24 cellular contexts compared by ENCODE assay signal in the genomic region with DNA sequence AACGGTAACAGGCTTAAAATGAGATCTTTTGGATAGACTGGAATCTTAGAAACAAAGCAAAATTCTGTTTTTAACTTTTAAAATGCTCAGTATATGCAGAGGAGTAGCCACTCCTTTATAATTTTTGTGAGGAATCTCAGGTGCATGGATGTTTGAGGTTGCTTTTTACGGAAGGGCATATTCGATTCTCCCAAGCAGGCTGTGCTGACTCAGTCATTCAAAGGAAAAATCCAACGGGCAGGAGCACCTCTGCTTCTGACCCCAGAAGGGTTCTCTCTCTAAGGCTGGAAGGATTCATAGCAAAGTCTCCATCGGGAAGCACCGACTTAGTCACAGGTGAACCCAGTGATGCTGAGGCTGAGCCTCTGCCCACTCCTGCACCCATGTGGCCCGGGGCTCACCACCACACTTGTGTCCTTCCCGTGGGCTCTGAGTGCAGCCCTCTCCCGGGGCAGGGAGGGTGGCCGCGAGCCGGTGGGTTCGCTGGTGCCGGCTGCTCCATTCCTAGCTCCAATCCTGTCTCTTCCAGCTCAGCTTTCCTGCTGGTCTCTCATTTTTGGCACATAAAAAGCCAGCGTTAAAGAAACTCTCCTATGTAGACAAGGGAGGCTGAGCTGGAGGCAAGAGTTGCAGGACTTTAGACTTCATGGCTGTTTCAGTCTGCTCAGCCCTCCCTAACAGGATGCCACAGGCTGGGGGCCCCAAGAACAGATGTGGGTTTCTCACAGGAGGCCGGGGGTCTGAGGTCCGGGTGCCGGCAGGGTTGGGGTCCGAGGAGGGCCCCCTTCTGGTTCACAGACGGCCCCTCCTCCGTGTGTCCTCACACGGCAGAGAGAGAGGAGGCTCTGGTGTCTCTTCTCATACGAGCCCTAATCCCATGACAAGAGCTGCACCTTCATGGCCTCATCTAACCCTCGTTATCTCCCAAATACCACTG.
A peak's percentile ranks its signal among the peaks of the same experiment; 100 is the strongest.
DNase-seq lines count a peak whose midpoint lies in the region; ATAC-seq, FAIRE-seq and TF ChIP-seq lines count a peak whose summit lies in the region.
"Had no signal": no experiment of that assay in that cellular context is flagged by ENCODE, and none has a peak within 500 bp of the region (broad histone marks: within the 10 kb centered on the region; RNA-seq: fewer than 3 reads in every experiment).

No MANE protein-coding gene starts in this region.

- H3K4me2 ChIP-seq in HepG2 (ENCODE audit: low read depth, low read length) (0 out of 2 replicates have a peak overlapping the region, but pooled peaks have one; percentile 1), SK-N-SH (no peak overlapping the region)

- H3K9me2 ChIP-seq in SK-N-SH = no peaks in the 10 kb centered on the region

- H3K4me1 ChIP-seq in HepG2 (ENCODE audit: insufficient read depth, low read length) (peaks cover 11% of the 10 kb centered on the region; the same call in 1 of the 2 replicates), right lobe of liver (no peaks in the 10 kb centered on the region), SK-N-SH (ENCODE audit: control insufficient read depth in 1 of 2, insufficient read depth in 2 of 2, low read depth in 1 of 2, low read length in 1 of 2) (no peaks in the 10 kb centered on the region; a peak in 1 of 4 replicates), lung (ENCODE audit: control insufficient read depth in 2 of 2, insufficient read depth in 2 of 2, low read length in 2 of 2) (no peaks in the 10 kb centered on the region)
- H3K4me1 ChIP-seq: SJSA1, uterus had no signal

- H3K4me3 ChIP-seq in HepG2 (replicated peaks in 1 of 3; ENCODE audit: insufficient read depth in 1 of 3, low read depth in 2 of 3, low read length in 3 of 3) = no peak overlapping the region
- H3K4me3 ChIP-seq in right lobe of liver = no peak overlapping the region
- H3K4me3 ChIP-seq in SK-N-SH (ENCODE audit: low read depth in 2 of 2, low read length in 1 of 2) = no peak overlapping the region
- H3K4me3 ChIP-seq in lung = no peak overlapping the region
- H3K4me3 ChIP-seq: coronary artery, SJSA1, uterus had no signal

- no peak for DNase-seq in HepG2 (ENCODE audit: low spot score)
- no peak for DNase-seq in right lobe of liver
- DNase-seq in SK-N-SH = peak; percentile 33
- peak; percentile 27 for DNase-seq in lung (ENCODE audit: low spot score)
- no peak for DNase-seq in anterior cingulate cortex (lab: John Stamatoyannopoulos, UW)
- no peak for DNase-seq in NCI-H510A (lab: John Stamatoyannopoulos, UW)
- DNase-seq: activated CD8-positive, alpha-beta T cell treated with anti-CD3 and anti-CD28 coated beads, Interleukin-2, amount 10 ng/mL, durations not matched to agents 7 days and 5 days; activated naive CD4-positive, alpha-beta T cell treated with anti-CD3 and anti-CD28 coated beads, Interleukin-2, amount 50 U/mL, for 16 hours; amniotic stem cell; CD4-positive, CD25-positive, alpha-beta regulatory T cell; effector memory CD8-positive, alpha-beta T cell; mammary epithelial cell; NCI-H1694 treated with DMSO at 0.1 percent for 48 hours; NCI-H526 treated with DMSO at 0.1 percent for 48 hours; stimulated activated CD4-positive, alpha-beta T cell treated with anti-CD3 and anti-CD28 coated beads, Interleukin-15, amount 100 ng/mL, for 24 hours; stimulated activated naive CD4-positive, alpha-beta T cell; T-helper 1 cell; uterus had no signal

- H3K9ac ChIP-seq in HepG2 (ENCODE audit: insufficient read depth, low read depth, low read length) (no peak overlapping the region), SK-N-SH (no peak overlapping the region)

- CTCF ChIA-PET in HepG2 (lab: Yijun Ruan, JAX; ENCODE audit: low intra/inter-chr PET ratio, low total read pairs) = no interaction called here
- CTCF ChIA-PET in SK-N-SH (lab: Yijun Ruan, JAX) = interaction anchor here (1.0 to 5.8 kb wide), 3 partner anchors 9 to 16 kb away, joined by 4 to 29 read pairs (median 4); no protein-coding TSS in a partner anchor

- TF ChIP-seq POLR2A in HepG2 (IDR thresholded peaks at IDR 0.05; ENCODE audit: insufficient read depth in 1 of 2, low read depth in 2 of 2, low read length in 2 of 2) (no peak), right lobe of liver (IDR thresholded peaks at IDR 0.05) (no peak)

- H3K79me2 ChIP-seq in HepG2 (ENCODE audit: insufficient read depth, low read length) (no peaks in the 10 kb centered on the region), SK-N-SH (ENCODE audit: insufficient read depth) (no peaks in the 10 kb centered on the region)

- 15% methylated on average over 22 of the region's 24 CpGs for WGBS in HepG2 (ENCODE audit: low lambda C conversion rate)
- 56% methylated on average over 12 of the region's 24 CpGs for WGBS in right lobe of liver (ENCODE audit: insufficient coverage, low coverage, low lambda C conversion rate, missing lambda C conversion rate)
- WGBS in SK-N-SH (ENCODE audit: low lambda C conversion rate) = 13% methylated on average over 21 of the region's 24 CpGs
- WGBS in lung, 2 donors = 50 to 60% methylated on average over 24 of the region's 24 CpGs

- in situ Hi-C loops in HepG2 (cut with HindIII; ENCODE audit: extremely low pct_ligation_motif_present, low pct_unique_long_range_greater_than_20kb) = no loop called here

- FAIRE-seq in HepG2 (lab: Jason Lieb, UNC) = no peak
- FAIRE-seq: bronchial epithelial cell, RCC 7860 had no signal

- no TSS peak for BruUV-seq in HepG2 (replicated peaks; lab: Mats Ljungman, UMichigan)

- TF ChIP-seq CTCF in HepG2 (CRISPR knock-in tag; IDR thresholded peaks at IDR 0.05) (no peak), right lobe of liver (IDR thresholded peaks at IDR 0.05) (no peak), SK-N-SH (IDR thresholded peaks at IDR 0.05) (no peak), lung (IDR thresholded peaks at IDR 0.05; ENCODE audit: control extremely low read depth, extremely low read depth) (no peak)

- ATAC-seq in HepG2 (peak; percentile 56), right lobe of liver (no peak), lung (ENCODE audit: insufficient read depth, low FRiP score) (no peak), HG02840 (IDR thresholded peaks at IDR 0.05; ENCODE audit: low FRiP score, unreplicated experiment) (no peak)
- ATAC-seq: activated CD4-positive, CD25-positive, alpha-beta regulatory T cell treated with anti-CD3 and anti-CD28 coated beads, Interleukin-2, amount 50 U/mL, for 24 hours; activated CD8-positive, alpha-beta T cell treated with anti-CD3 and anti-CD28 coated beads, Interleukin-2, amount 10 ng/mL, durations not matched to agents 7 days and 5 days; effector memory CD8-positive, alpha-beta T cell had no signal

- POLR2A ChIA-PET in HepG2 (lab: Yijun Ruan, JAX) = no interaction called here
- POLR2A ChIA-PET in SK-N-SH (lab: Yijun Ruan, JAX) = no interaction called here

- intact Hi-C loops in HepG2 (cut with micrococcal nuclease; ENCODE audit: unreplicated experiment) = no loop called here
- intact Hi-C loops in right lobe of liver (cut with DNase I) = loop anchor here (10.0 kb wide), 2 partner anchors 485 to 735 kb away; no protein-coding TSS in a partner anchor

- H3K27ac ChIP-seq in HepG2 (ENCODE audit: extremely low read length, insufficient read depth, low read length) (no peak overlapping the region), right lobe of liver (no peak overlapping the region), SK-N-SH (ENCODE audit: low read depth in 2 of 2, low read length in 1 of 2) (no peak overlapping the region), lung (ENCODE audit: low read depth in 1 of 2, low read length in 1 of 2) (no peak overlapping the region)
- H3K27ac ChIP-seq: coronary artery, SJSA1, uterus had no signal

- H3K27me3 ChIP-seq in HepG2 (ENCODE audit: control insufficient read depth in 1 of 2, insufficient read depth in 2 of 2, low read length in 2 of 2) (peaks cover 20 to 84% of the 10 kb centered on the region in 2 experiments), right lobe of liver (peaks cover 0 to 4% of the 10 kb centered on the region in 2 donors), SK-N-SH (ENCODE audit: insufficient read depth) (peaks cover 83% of the 10 kb centered on the region), lung (ENCODE audit: control insufficient read depth, insufficient read depth) (no peaks in the 10 kb centered on the region)
- H3K27me3 ChIP-seq: uterus had no signal

- TF ChIP-seq EP300 in HepG2 (IDR thresholded peaks at IDR 0.05; ENCODE audit: low read depth in 2 of 2, low read length in 2 of 2) (no peak), HepG2 (CRISPR knock-in tag; IDR thresholded peaks at IDR 0.05; ENCODE audit: borderline replicate concordance) (no peak), SK-N-SH (IDR thresholded peaks at IDR 0.05; ENCODE audit: borderline replicate concordance in 1 of 2, low read depth in 1 of 2, low read length in 1 of 2) (no peak)

- H2AFZ ChIP-seq in HepG2 (ENCODE audit: low read length) = no peak overlapping the region
- H2AFZ ChIP-seq in SK-N-SH (ENCODE audit: low read depth) = no peak overlapping the region

- H3K9me3 ChIP-seq in HepG2 (ENCODE audit: low read length) (no peaks in the 10 kb centered on the region), right lobe of liver (no peaks in the 10 kb centered on the region), SK-N-SH (no peaks in the 10 kb centered on the region), lung (ENCODE audit: control insufficient read depth in 2 of 2, insufficient read depth in 1 of 2, low read length in 1 of 2) (peaks cover 0 to 5% of the 10 kb centered on the region in 2 donors)
- H3K9me3 ChIP-seq: SJSA1, uterus had no signal

- H3K36me3 ChIP-seq in HepG2 (replicated peaks in 1 of 2; ENCODE audit: control insufficient read depth in 1 of 2, insufficient read depth in 2 of 2, low read length in 2 of 2) (no peaks in the 10 kb centered on the region), right lobe of liver (no peaks in the 10 kb centered on the region), SK-N-SH (replicated peaks in 1 of 2; ENCODE audit: control insufficient read depth in 1 of 2, insufficient read depth in 2 of 2, low read length in 1 of 2) (no peaks in the 10 kb centered on the region), lung (ENCODE audit: control insufficient read depth in 2 of 2, insufficient read depth in 2 of 2, low read length in 2 of 2) (no peaks in the 10 kb centered on the region)
- H3K36me3 ChIP-seq: SJSA1, uterus had no signal

- H4K20me1 ChIP-seq in HepG2 (ENCODE audit: insufficient read depth, low read length) = no peaks in the 10 kb centered on the region
- H4K20me1 ChIP-seq in SK-N-SH (ENCODE audit: insufficient read depth) = no peaks in the 10 kb centered on the region

- H3F3A ChIP-seq in SK-N-SH (replicated peaks; ENCODE audit: insufficient read depth) = no peaks in the 10 kb centered on the region

- no peak for TF ChIP-seq RAD21 in HepG2 (CRISPR knock-in tag; IDR thresholded peaks at IDR 0.05)
- no peak for TF ChIP-seq RAD21 in SK-N-SH (IDR thresholded peaks at IDR 0.05; ENCODE audit: low read length)

TF ChIP-seq in HepG2, 621 proteins besides CTCF, POLR2A, EP300 and RAD21 (continues in another document):
- TF ChIP-seq MED8 (CRISPR knock-in tag; IDR thresholded peaks at IDR 0.05; ENCODE audit: insufficient replicate concordance) = no peak
- no peak for TF ChIP-seq STAT5B (CRISPR knock-in tag; IDR thresholded peaks at IDR 0.05)
- no peak for TF ChIP-seq MTF1 (CRISPR knock-in tag; IDR thresholded peaks at IDR 0.05)

TF ChIP-seq in SK-N-SH, 30 proteins besides CTCF, POLR2A, EP300 and RAD21 (continues in another document):
- TF ChIP-seq EZH2phosphoT487 (IDR thresholded peaks at IDR 0.05; ENCODE audit: borderline replicate concordance, low read depth) = no peak

Comparison
In these comparisons a context has a peak if more than half of its experiments do, and no peak if none do; other contexts are left out.
1. DNase-seq: peak in SK-N-SH (single experiment) and lung (single experiment); none in HepG2 (single experiment), right lobe of liver (0 of 3), anterior cingulate cortex (0 of 58) and NCI-H510A (single experiment).